In the genomic region with DNA sequence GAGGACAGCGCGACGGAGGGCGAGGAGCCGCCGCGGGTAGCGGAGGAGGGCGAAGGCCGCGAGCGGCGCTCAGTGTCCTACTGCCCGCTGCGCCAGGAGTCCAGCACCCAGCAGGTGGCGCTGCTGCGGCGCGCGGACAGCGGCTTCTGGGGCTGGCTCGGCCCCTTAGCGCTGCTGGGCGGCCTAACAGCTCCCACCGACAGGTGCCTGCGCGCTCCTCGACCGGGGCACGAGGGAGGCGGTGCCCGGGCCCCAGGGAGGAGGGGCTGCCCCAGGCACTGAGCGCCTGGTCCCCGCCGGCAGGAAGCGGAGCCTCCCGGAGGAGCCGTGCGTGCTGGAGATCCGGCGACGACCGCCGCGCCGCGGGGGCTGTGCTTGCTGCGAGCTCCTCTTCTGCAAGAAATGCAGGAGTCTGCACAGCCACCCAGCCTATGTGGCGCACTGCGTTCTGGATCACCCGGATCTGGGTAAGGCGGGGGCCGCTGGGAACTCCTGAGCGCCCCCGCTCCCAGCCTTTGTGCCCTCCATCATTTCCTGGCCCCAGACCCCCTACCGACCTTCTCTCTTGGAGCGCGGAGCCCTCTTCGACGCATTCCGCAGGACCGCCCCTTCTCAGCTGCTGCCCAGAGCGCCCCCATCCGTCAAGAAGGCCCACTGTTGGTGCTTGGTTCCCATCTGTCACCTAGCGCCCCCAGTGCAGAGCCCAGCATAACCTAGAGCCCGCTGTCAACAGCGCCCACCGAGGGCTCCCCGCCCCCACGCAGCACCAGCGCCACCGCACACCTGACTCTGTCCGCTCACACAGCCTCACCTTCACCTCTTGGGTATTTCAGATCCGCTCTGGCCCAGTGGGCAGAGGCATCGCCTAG, we compare ENCODE assay signal across 1 cellular context.
TF ChIP-seq lines count a peak whose summit lies in the region.

No MANE protein-coding gene starts in this region.

TF ChIP-seq in HCT116, 20 proteins besides CTCF, POLR2A, EP300 and RAD21:
- TF ChIP-seq ZFX (IDR thresholded peaks at IDR 0.05) (0 out of 2 replicates have a peak, but pooled peaks have one; percentile 48), YY1 (IDR thresholded peaks at IDR 0.05; ENCODE audit: extremely low read depth, insufficient replicate concordance, low read depth, low read length) (peak; percentile 55), CEBPB (IDR thresholded peaks at IDR 0.05; ENCODE audit: low read depth) (no peak), CBX3 (IDR thresholded peaks at IDR 0.05; ENCODE audit: low read depth) (peak; percentile 74; the same call in 1 of the 2 replicates), TCF7L2 (IDR thresholded peaks at IDR 0.05; ENCODE audit: borderline replicate concordance, extremely low read depth, insufficient read depth, insufficient read length) (peak; percentile 33), POLR2AphosphoS5 (IDR thresholded peaks at IDR 0.05; ENCODE audit: low read depth, low read length) (peak; percentile 24; the same call in 1 of the 2 replicates), SRF (IDR thresholded peaks at IDR 0.05; ENCODE audit: low read depth) (no peak)
- TF ChIP-seq, protein P1, sequence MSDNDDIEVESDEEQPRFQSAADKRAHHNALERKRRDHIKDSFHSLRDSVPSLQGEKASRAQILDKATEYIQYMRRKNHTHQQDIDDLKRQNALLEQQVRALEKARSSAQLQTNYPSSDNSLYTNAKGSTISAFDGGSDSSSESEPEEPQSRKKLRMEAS (IDR thresholded peaks at IDR 0.05), result peak; percentile 91
